12 cellular contexts compared by ENCODE assay signal in the genomic region with DNA sequence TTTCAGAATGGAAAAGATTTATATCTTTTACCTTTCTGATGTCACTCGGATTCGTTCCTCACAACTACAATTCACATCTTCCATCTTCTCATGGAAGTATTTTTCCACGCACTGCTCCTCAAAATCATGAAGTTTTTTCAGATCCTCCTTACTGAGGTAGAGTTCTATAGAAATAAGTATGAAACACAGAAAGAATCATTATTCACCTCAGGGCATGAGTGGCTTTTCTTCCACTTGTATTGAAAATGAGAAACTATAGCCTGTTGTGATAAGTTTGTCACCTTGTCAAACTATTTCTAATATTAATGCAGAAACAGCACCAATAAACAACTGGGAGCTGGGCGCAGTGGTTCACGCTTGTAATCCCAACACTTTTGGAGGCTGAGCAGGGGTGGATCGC.
"Had no signal": no experiment of that assay in that cellular context is flagged by ENCODE, and none has a peak within 500 bp of the region (broad histone marks: within the 10 kb centered on the region; RNA-seq: fewer than 3 reads in every experiment).

No MANE protein-coding gene starts in this region.

- H3K27ac ChIP-seq: PC-9 had no signal

- H3K4me3 Mint-ChIP-seq: activated CD8-positive, alpha-beta memory T cell treated with anti-CD3 and anti-CD28 coated beads, Interleukin-2, amount 10 ng/mL, durations not matched to agents 7 days and 5 days; activated naive CD8-positive, alpha-beta T cell treated with anti-CD3 and anti-CD28 coated beads for 36 hours; T-helper 17 cell; WTC11 had no signal

- H3K9me3 Mint-ChIP-seq: activated naive CD8-positive, alpha-beta T cell treated with anti-CD3 and anti-CD28 coated beads for 36 hours; WTC11 had no signal

- H3K36me3 Mint-ChIP-seq: activated CD8-positive, alpha-beta memory T cell treated with anti-CD3 and anti-CD28 coated beads, Interleukin-2, amount 10 ng/mL, durations not matched to agents 7 days and 5 days; activated naive CD8-positive, alpha-beta T cell treated with anti-CD3 and anti-CD28 coated beads for 36 hours; WTC11 had no signal

- H2AFZ ChIP-seq: PC-9 had no signal

- H3K4me2 ChIP-seq: PC-9 had no signal

- DNase-seq: activated CD8-positive, alpha-beta memory T cell treated with anti-CD3 and anti-CD28 coated beads, Interleukin-2, amount 10 ng/mL, durations not matched to agents 7 days and 5 days; activated naive CD8-positive, alpha-beta T cell treated with anti-CD3 and anti-CD28 coated beads for 36 hours; cerebellar nuclear complex; NCI-H1105 treated with DMSO at 0.1 percent for 48 hours; NCI-H1436 treated with DMSO at 0.1 percent for 48 hours; NCI-H187; NCI-H2081; NCI-H524; PC-9; SIG-M5 had no signal

- H3K4me3 ChIP-seq: PC-9 had no signal
